ENCODE assay signal across 8 cellular contexts in genomic region chr17:28187931-28188330, GRCh38.
"Had no signal": no experiment of that assay in that cellular context is flagged by ENCODE, and none has a peak within 500 bp of the region (broad histone marks: within the 10 kb centered on the region; RNA-seq: fewer than 3 reads in every experiment).

No MANE protein-coding gene starts in this region.

- H3K36me3 ChIP-seq: HAP-1 had no signal

- H3K9me3 ChIP-seq: HAP-1 had no signal

- H3K27ac Mint-ChIP-seq: HFFc6 had no signal

- H3K4me3 ChIP-seq: GM23248, HAP-1, K562 had no signal

- H3K27ac ChIP-seq: GM23248 had no signal

- DNase-seq: GM23248, GOT3, H7, HFFc6 had no signal

- FAIRE-seq: HTR-8/SVneo, K562 had no signal

- ATAC-seq: HCT116, K562 had no signal

- H3K4me1 ChIP-seq: HAP-1 had no signal

- H3K4me3 Mint-ChIP-seq: HFFc6 had no signal
